ENCODE assay signal across 30 cellular contexts in genomic region chr13:104671901-104672300, GRCh38.
"Had no signal": no experiment of that assay in that cellular context is flagged by ENCODE, and none has a peak within 500 bp of the region (broad histone marks: within the 10 kb centered on the region; RNA-seq: fewer than 3 reads in every experiment).

No MANE protein-coding gene starts in this region.

- H3K4me3 ChIP-seq: adrenal gland, ascending aorta, body of pancreas, breast epithelium, cardiac muscle cell had no signal

- DNase-seq: activated effector memory CD4-positive, alpha-beta T cell treated with anti-CD3 and anti-CD28 coated beads, Interleukin-2, amount 50 U/mL, for 16 hours; activated effector memory CD4-positive, alpha-beta T cell treated with Interleukin-2 at 50 U/mL for 16 hours; activated gamma-delta T cell; activated gamma-delta T cell treated with Interleukin-2 at 50 U/mL for 16 hours; activated naive CD4-positive, alpha-beta T cell; activated naive CD4-positive, alpha-beta T cell treated with anti-CD3 and anti-CD28 coated beads for 36 hours; activated naive CD4-positive, alpha-beta T cell treated with anti-CD3 and anti-CD28 coated beads, Interleukin-2, amount 10 ng/mL, durations not matched to agents 7 days and 5 days; activated naive CD4-positive, alpha-beta T cell treated with anti-CD3 and anti-CD28 coated beads, Interleukin-2, amount 50 U/mL, for 16 hours; activated naive CD4-positive, alpha-beta T cell treated with Interleukin-2 at 50 U/mL for 16 hours; activated naive CD8-positive, alpha-beta T cell treated with anti-CD3 and anti-CD28 coated beads for 36 hours; activated naive CD8-positive, alpha-beta T cell treated with anti-CD3 and anti-CD28 coated beads, Interleukin-2, amount 10 ng/mL, durations not matched to agents 7 days and 5 days; activated naive CD8-positive, alpha-beta T cell treated with anti-CD3 and anti-CD28 coated beads, Interleukin-2, amount 50 U/mL, for 24 hours; activated T-cell treated with anti-CD3 and anti-CD28 coated beads, Interleukin-2, amount 50 U/mL, for 1 hour; activated T-cell treated with anti-CD3 and anti-CD28 coated beads, Interleukin-2, amount 50 U/mL, for 24 hours; activated T-cell treated with anti-CD3 and anti-CD28 coated beads, Interleukin-2, amount 50 U/mL, for 4 hours; activated T-cell treated with anti-CD3 and anti-CD28 coated beads, Interleukin-2, amount 50 U/mL, for 48 hours; activated T-cell treated with anti-CD3 and anti-CD28 coated beads, Interleukin-2, amount 50 U/mL, for 72 hours; adrenal gland; amniotic stem cell; amygdala; anterior cingulate cortex; aorta; body of pancreas; brain microvascular endothelial cell; caudate nucleus; central memory CD4-positive, alpha-beta T cell; cerebellar nuclear complex had no signal

- H3K9me3 ChIP-seq: adrenal gland, ascending aorta, body of pancreas, breast epithelium had no signal

- H3K27me3 ChIP-seq: adrenal gland, ascending aorta, body of pancreas, brain microvascular endothelial cell, breast epithelium, cardiac muscle cell had no signal

- H3K27ac ChIP-seq: adrenal gland, ascending aorta, body of pancreas, brain microvascular endothelial cell, breast epithelium, cardiac muscle cell had no signal

- H3K36me3 ChIP-seq: adrenal gland, ascending aorta, brain microvascular endothelial cell, breast epithelium, cardiac muscle cell had no signal
